In the genomic region with DNA sequence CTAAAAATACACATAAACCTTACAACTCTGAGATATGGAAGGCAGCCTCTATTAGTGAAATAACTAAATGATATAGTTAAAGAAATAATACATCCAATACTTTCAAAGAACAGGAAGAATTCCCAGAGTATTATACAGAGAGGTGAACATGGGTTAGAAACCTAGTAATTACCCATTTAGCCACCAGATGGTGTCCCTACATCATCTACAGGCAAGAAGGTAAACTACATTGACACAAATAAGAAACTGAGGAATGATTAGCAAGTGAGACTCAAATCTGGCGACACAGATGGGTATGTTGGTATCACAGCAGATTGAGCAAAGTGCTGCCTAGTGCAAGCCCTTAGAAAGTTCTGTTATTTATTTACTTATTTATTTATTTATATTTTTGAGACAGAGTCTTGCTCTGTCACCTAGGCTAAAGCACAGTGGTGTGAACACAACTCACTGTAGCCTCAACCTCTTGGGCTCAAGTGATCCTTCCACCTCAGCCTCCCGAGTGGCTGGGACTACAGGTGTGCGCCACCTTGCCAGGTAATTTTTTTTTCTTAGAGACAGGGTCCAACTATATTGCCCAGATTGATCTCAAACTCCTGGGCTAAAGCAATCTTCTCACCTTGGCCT, we compare ENCODE assay signal across 8 cellular contexts. TPM values are rescaled to one million over a fixed set of nuclear protein-coding genes. Genes with fewer than 3 reads are reported as not detected.
DNase-seq lines count a peak whose midpoint lies in the region; ATAC-seq, FAIRE-seq and TF ChIP-seq lines count a peak whose summit lies in the region.

No MANE protein-coding gene starts in this region.

- ATAC-seq in T-helper 17 cell (peak; percentile 60), heart left ventricle (peak in 2 of 4 donors; percentile 34 to 46), HG02938 (IDR thresholded peaks at IDR 0.05; ENCODE audit: unreplicated experiment) (no peak), GM21825 (IDR thresholded peaks at IDR 0.05; ENCODE audit: unreplicated experiment) (no peak)

- H3K36me3 ChIP-seq in heart left ventricle: peaks cover 0 to 100% (median 98%) of the 10 kb centered on the region in 9 donors

- H3K4me3 Mint-ChIP-seq in T-helper 17 cell: no peak overlapping the region
- H3K4me3 Mint-ChIP-seq in activated T-helper 1 cell treated with anti-CD3 and anti-CD28 coated beads, Interleukin-12 subunit alpha, Interleukin-12 subunit beta, Interleukin-2, Interleukin-4 antibody, amounts not matched to agents 30 ng/mL and 10 ng/mL and 1 ng/mL, durations not matched to agents 14 hours and 24 hours and 36 hours: no peak overlapping the region

- 71 to 91% (median 87%) methylated on average over 3 of the region's 3 CpGs for WGBS in heart left ventricle, 4 donors

- H3K27ac Mint-ChIP-seq in T-helper 17 cell: no peak overlapping the region
- H3K27ac Mint-ChIP-seq in activated T-helper 1 cell treated with anti-CD3 and anti-CD28 coated beads, Interleukin-12 subunit alpha, Interleukin-12 subunit beta, Interleukin-2, Interleukin-4 antibody, amounts not matched to agents 30 ng/mL and 10 ng/mL and 1 ng/mL, durations not matched to agents 14 hours and 24 hours and 36 hours: no peak overlapping the region

- H3K27me3 Mint-ChIP-seq in T-helper 17 cell: no peaks in the 10 kb centered on the region
- no peaks in the 10 kb centered on the region for H3K27me3 Mint-ChIP-seq in activated T-helper 1 cell treated with anti-CD3 and anti-CD28 coated beads, Interleukin-12 subunit alpha, Interleukin-12 subunit beta, Interleukin-2, Interleukin-4 antibody, amounts not matched to agents 30 ng/mL and 10 ng/mL and 1 ng/mL, durations not matched to agents 14 hours and 24 hours and 36 hours (ENCODE audit: insufficient read depth)

- no peaks in the 10 kb centered on the region for H3K9me3 Mint-ChIP-seq in activated T-helper 1 cell treated with anti-CD3 and anti-CD28 coated beads, Interleukin-12 subunit alpha, Interleukin-12 subunit beta, Interleukin-2, Interleukin-4 antibody, amounts not matched to agents 30 ng/mL and 10 ng/mL and 1 ng/mL, durations not matched to agents 14 hours and 24 hours and 36 hours

- TF ChIP-seq POLR2A in heart left ventricle (IDR thresholded peaks at IDR 0.05): no peak

- peak; percentile 27 to 64 (median 60) for TF ChIP-seq CTCF in heart left ventricle (IDR thresholded peaks at IDR 0.05)

- no peak overlapping the region for H3K27ac ChIP-seq in heart left ventricle

- no peak overlapping the region for H3K4me3 ChIP-seq in heart left ventricle

- DNase-seq in AG20443 (ENCODE audit: low spot score) (peak; percentile 62), GM19239 (ENCODE audit: insufficient read length, low spot score) (peak; percentile 20), T-helper 17 cell (no peak), heart left ventricle (no peak), stromal cell of bone marrow (ENCODE audit: low read depth) (peak; percentile 16)
- DNase-seq in activated T-helper 1 cell treated with anti-CD3 and anti-CD28 coated beads, Interleukin-12 subunit alpha, Interleukin-12 subunit beta, Interleukin-2, Interleukin-4 antibody, amounts not matched to agents 30 ng/mL and 10 ng/mL and 1 ng/mL, durations not matched to agents 14 hours and 24 hours and 36 hours (ENCODE audit: low spot score): no peak

- H3K4me1 Mint-ChIP-seq in T-helper 17 cell: no peaks in the 10 kb centered on the region
- no peaks in the 10 kb centered on the region for H3K4me1 Mint-ChIP-seq in activated T-helper 1 cell treated with anti-CD3 and anti-CD28 coated beads, Interleukin-12 subunit alpha, Interleukin-12 subunit beta, Interleukin-2, Interleukin-4 antibody, amounts not matched to agents 30 ng/mL and 10 ng/mL and 1 ng/mL, durations not matched to agents 14 hours and 24 hours and 36 hours (ENCODE audit: low read depth)

- H3K27me3 ChIP-seq in heart left ventricle: no peaks in the 10 kb centered on the region

- intact Hi-C loops in heart left ventricle (cut with DNase I): loop anchor here in 9 of 10 donors (2.0 to 10.0 kb wide), 6 partner anchors 192 to 335 kb away; no protein-coding TSS in a partner anchor
- intact Hi-C loops in activated T-helper 1 cell treated with anti-CD3 and anti-CD28 coated beads, Interleukin-12 subunit alpha, Interleukin-12 subunit beta, Interleukin-2, Interleukin-4 antibody, amounts not matched to agents 30 ng/mL and 10 ng/mL and 1 ng/mL, durations not matched to agents 14 hours and 24 hours and 36 hours (cut with micrococcal nuclease): loop anchor here (1.0 to 5.0 kb wide), 5 partner anchors 57 to 330 kb away; a partner anchor contains a TSS

- H3K9me3 ChIP-seq in T-helper 17 cell (ENCODE audit: control insufficient read depth, low read length, poor library complexity, severe bottlenecking) (no peaks in the 10 kb centered on the region), heart left ventricle (no peaks in the 10 kb centered on the region)

- no peaks in the 10 kb centered on the region for H3K4me1 ChIP-seq in heart left ventricle

- peaks cover 2% of the 10 kb centered on the region for H3K36me3 Mint-ChIP-seq in T-helper 17 cell (ENCODE audit: low read depth)
- H3K36me3 Mint-ChIP-seq in activated T-helper 1 cell treated with anti-CD3 and anti-CD28 coated beads, Interleukin-12 subunit alpha, Interleukin-12 subunit beta, Interleukin-2, Interleukin-4 antibody, amounts not matched to agents 30 ng/mL and 10 ng/mL and 1 ng/mL, durations not matched to agents 14 hours and 24 hours and 36 hours (ENCODE audit: low read depth): peaks cover 29% of the 10 kb centered on the region

- FAIRE-seq in GM19239 (lab: Jason Lieb, UNC): peak; percentile 93

RNA-seq across cellular contexts. Expression of a gene that starts 28.2 kb away (rescaled TPM):
- total RNA-seq in T-helper 17 cell (10 to 100 TPM in 1 of 2 donors, 1 to 10 TPM in 1; 7.3 to 14.7 TPM), heart left ventricle (10 to 100 TPM; 13.1 to 21.5 (median 15.2) TPM)
- polyA plus RNA-seq in heart left ventricle: 10 to 100 TPM in 1 of 2 donors, 1 to 10 TPM in 1; 2.7 to 11.0 TPM
- 27.8 and 32.9 TPM in 2 replicates for total RNA-seq in activated T-helper 1 cell treated with anti-CD3 and anti-CD28 coated beads, Interleukin-12 subunit alpha, Interleukin-12 subunit beta, Interleukin-2, Interleukin-4 antibody, amounts not matched to agents 30 ng/mL and 10 ng/mL and 1 ng/mL, durations not matched to agents 14 hours and 24 hours and 36 hours

RNA-seq across cellular contexts. Expression of a gene that starts 34.9 kb away (rescaled TPM):
- total RNA-seq in T-helper 17 cell: not detected
- under 1 TPM in 2 of 9 donors, not detected in 7; 0.21 to 0.23 TPM for total RNA-seq in heart left ventricle
- polyA plus RNA-seq in heart left ventricle: under 1 TPM in 1 of 2 donors, not detected in 1; 0.04 TPM
- not detected in 2 replicates for total RNA-seq in activated T-helper 1 cell treated with anti-CD3 and anti-CD28 coated beads, Interleukin-12 subunit alpha, Interleukin-12 subunit beta, Interleukin-2, Interleukin-4 antibody, amounts not matched to agents 30 ng/mL and 10 ng/mL and 1 ng/mL, durations not matched to agents 14 hours and 24 hours and 36 hours

RNA-seq across cellular contexts. Expression of a gene that starts 36.6 kb away (rescaled TPM):
- total RNA-seq in T-helper 17 cell (10 to 100 TPM; 62.6 to 63.7 TPM), heart left ventricle (100 to 1,000 TPM in 2 of 9 donors, 10 to 100 TPM in 7; 72.4 to 176 (median 80.2) TPM)
- polyA plus RNA-seq in heart left ventricle: 100 to 1,000 TPM in 1 of 2 donors, 10 to 100 TPM in 1; 48.6 to 161 TPM
- total RNA-seq in activated T-helper 1 cell treated with anti-CD3 and anti-CD28 coated beads, Interleukin-12 subunit alpha, Interleukin-12 subunit beta, Interleukin-2, Interleukin-4 antibody, amounts not matched to agents 30 ng/mL and 10 ng/mL and 1 ng/mL, durations not matched to agents 14 hours and 24 hours and 36 hours: 122 and 132 TPM in 2 replicates

RNA-seq across cellular contexts. Expression of a gene that starts 36.9 kb away (rescaled TPM):
- 10 to 100 TPM; 18.9 to 23.0 TPM for total RNA-seq in T-helper 17 cell
- total RNA-seq in heart left ventricle: 10 to 100 TPM; 22.6 to 38.7 (median 28.3) TPM
- 10 to 100 TPM; 21.7 to 39.0 TPM for polyA plus RNA-seq in heart left ventricle
- 33.9 and 40.6 TPM in 2 replicates for total RNA-seq in activated T-helper 1 cell treated with anti-CD3 and anti-CD28 coated beads, Interleukin-12 subunit alpha, Interleukin-12 subunit beta, Interleukin-2, Interleukin-4 antibody, amounts not matched to agents 30 ng/mL and 10 ng/mL and 1 ng/mL, durations not matched to agents 14 hours and 24 hours and 36 hours

RNA-seq across cellular contexts. Expression of a gene that starts 52.1 kb away (rescaled TPM):
- total RNA-seq in T-helper 17 cell: not detected
- total RNA-seq in heart left ventricle: 1 to 10 TPM in 1 of 9 donors, under 1 TPM in 8; 0.13 to 1.6 (median 0.65) TPM
- under 1 TPM; 0.19 to 0.76 TPM for polyA plus RNA-seq in heart left ventricle
- 0.42 TPM in 1 of 2 replicates, not detected in the other for total RNA-seq in activated T-helper 1 cell treated with anti-CD3 and anti-CD28 coated beads, Interleukin-12 subunit alpha, Interleukin-12 subunit beta, Interleukin-2, Interleukin-4 antibody, amounts not matched to agents 30 ng/mL and 10 ng/mL and 1 ng/mL, durations not matched to agents 14 hours and 24 hours and 36 hours

Comparison
In these comparisons a context has a peak if more than half of its experiments do, and no peak if none do; other contexts are left out.
1. DNase-seq: peak in AG20443 (single experiment), GM19239 (single experiment) and stromal cell of bone marrow (single experiment); none in T-helper 17 cell (0 of 3), heart left ventricle (0 of 5) and activated T-helper 1 cell treated with anti-CD3 and anti-CD28 coated beads, Interleukin-12 subunit alpha, Interleukin-12 subunit beta, Interleukin-2, Interleukin-4 antibody, amounts not matched to agents 30 ng/mL and 10 ng/mL and 1 ng/mL, durations not matched to agents 14 hours and 24 hours and 36 hours (single experiment).